2 cellular contexts compared by ENCODE assay signal in genomic region chr9:87455407-87455806, GRCh38.
TF ChIP-seq lines count a peak whose summit lies in the region.

No MANE protein-coding gene starts in this region.

TF ChIP-seq in HepG2, 621 proteins besides CTCF, POLR2A, EP300 and RAD21:
- TF ChIP-seq ZNF567 (CRISPR knock-in tag; IDR thresholded peaks at IDR 0.05; ENCODE audit: borderline replicate concordance) (no peak), ZNF510 (CRISPR knock-in tag; IDR thresholded peaks at IDR 0.05; ENCODE audit: low read depth) (no peak), ZFP36 (IDR thresholded peaks at IDR 0.05; ENCODE audit: borderline replicate concordance, low read depth, low read length, partially characterized antibody) (peak; percentile 61)

TF ChIP-seq in H1, 55 proteins besides CTCF, POLR2A, EP300 and RAD21:
- TF ChIP-seq BCL11A (IDR thresholded peaks at IDR 0.05; ENCODE audit: low read depth in 2 of 2, low read length in 2 of 2) (no peak), ATF3 (IDR thresholded peaks at IDR 0.05; ENCODE audit: insufficient read depth, low read depth, low read length) (no peak), KDM1A (IDR thresholded peaks at IDR 0.05; ENCODE audit: borderline replicate concordance, low read length) (0 out of 2 replicates have a peak, but pooled peaks have one; percentile 43)
